11 cellular contexts compared by ENCODE assay signal in genomic region chr11:63882555-63883242, GRCh38. TPM values are rescaled to one million over a fixed set of nuclear protein-coding genes. Genes with fewer than 3 reads are reported as not detected.
DNase-seq lines count a peak whose midpoint lies in the region; ATAC-seq and TF ChIP-seq lines count a peak whose summit lies in the region.
"Had no signal": no experiment of that assay in that cellular context is flagged by ENCODE, and none has a peak within 500 bp of the region (broad histone marks: within the 10 kb centered on the region; RNA-seq: fewer than 3 reads in every experiment).

No MANE protein-coding gene starts in this region.

- H3K4ac ChIP-seq in mesendoderm (ENCODE audit: low read depth, low read length): no peak overlapping the region

- CTCF ChIA-PET in CD4-positive, alpha-beta memory T cell (lab: Charles Lee; ENCODE audit: partially characterized antibody): interaction anchor here (0.6 to 2.4 kb wide), 5 partner anchors 28 to 418 kb away, joined by 3 to 15 read pairs (median 3); partner anchors contain the start of genes CATSPERZ and MARK2

- H2AK5ac ChIP-seq in mesendoderm (ENCODE audit: low read length): no peak overlapping the region

- no peaks in the 10 kb centered on the region for H3K9me3 ChIP-seq in CD4-positive, alpha-beta memory T cell (ENCODE audit: control insufficient read depth in 1 of 2, low read length in 2 of 2)
- no peaks in the 10 kb centered on the region for H3K9me3 ChIP-seq in Loucy (ENCODE audit: insufficient read depth, low read depth, low read length)
- H3K9me3 ChIP-seq: MG63 had no signal

- H2BK120ac ChIP-seq in mesendoderm (ENCODE audit: low read depth, low read length): no peak overlapping the region

- no peaks in the 10 kb centered on the region for H3F3A ChIP-seq in Loucy (ENCODE audit: low read depth)

- no peak overlapping the region for H2BK5ac ChIP-seq in mesendoderm (ENCODE audit: low read length)

- H3K27ac Mint-ChIP-seq in CD4-positive, alpha-beta memory T cell: peak overlapping the region; percentile 47 to 94 (median 80)
- H3K27ac Mint-ChIP-seq in central memory CD8-positive, alpha-beta T cell (ENCODE audit: low read depth): no peak overlapping the region

- H3K4me2 ChIP-seq in Loucy (ENCODE audit: low read depth, low read length, poor library complexity, severe bottlenecking) (peak overlapping the region; percentile 2), mesendoderm (ENCODE audit: low read length) (no peak overlapping the region)

- TF ChIP-seq CTCF in Loucy (conservative IDR thresholded peaks at IDR 0.05; ENCODE audit: low read length): no peak

- peaks cover 42% of the 10 kb centered on the region for H4K20me1 ChIP-seq in Loucy (ENCODE audit: insufficient read depth, low read length, poor library complexity, severe bottlenecking)

- peaks cover 45 to 78% (median 66%) of the 10 kb centered on the region in 4 donors for H3K4me1 Mint-ChIP-seq in CD4-positive, alpha-beta memory T cell
- peaks cover 63% of the 10 kb centered on the region for H3K4me1 Mint-ChIP-seq in central memory CD8-positive, alpha-beta T cell

- no peak overlapping the region for H3K56ac ChIP-seq in mesendoderm (ENCODE audit: low read length)

- no peak overlapping the region for H4K8ac ChIP-seq in mesendoderm (ENCODE audit: low read depth, low read length)

- H3K9me2 ChIP-seq in Loucy (replicated peaks; ENCODE audit: low read depth, low read length): no peaks in the 10 kb centered on the region

- peaks cover 7% of the 10 kb centered on the region for H3K36me3 ChIP-seq in CD4-positive, alpha-beta memory T cell (ENCODE audit: insufficient read depth, low read length)
- H3K36me3 ChIP-seq in Loucy (ENCODE audit: insufficient read depth, low read length) (peaks cover 10% of the 10 kb centered on the region; the same call in 1 of the 2 replicates), mesendoderm (ENCODE audit: control insufficient read depth, insufficient read depth, low read length) (no peaks in the 10 kb centered on the region)

- no CpG with 5 or more reads among the region's 7 CpGs for WGBS in mesendoderm (ENCODE audit: extremely low coverage, insufficient coverage, low lambda C conversion rate)

- no peak overlapping the region for H2AFZ ChIP-seq in Loucy (ENCODE audit: low read length)

- DNase-seq in CD4-positive, alpha-beta memory T cell: peak in 2 of 5 donors; percentile 32 to 35
- no peak for DNase-seq in central memory CD8-positive, alpha-beta T cell (ENCODE audit: low spot score in 2 of 2)
- peak; percentile 96 for DNase-seq in mesendoderm
- no peak for DNase-seq in dedifferentiated amniotic fluid mesenchymal stem cell (ENCODE audit: extremely low spot score)
- DNase-seq: activated CD4-positive, CD25-positive, alpha-beta regulatory T cell treated with anti-CD3 and anti-CD28 coated beads, Interleukin-2, amount 50 U/mL, for 72 hours; MG63; stimulated activated CD4-positive, alpha-beta T cell treated with anti-CD3 and anti-CD28 coated beads, Interleukin-4, amount 100 ng/mL, for 1 hour had no signal

- H4K5ac ChIP-seq in mesendoderm (ENCODE audit: low read length): no peak overlapping the region

- peaks cover 68% of the 10 kb centered on the region for H3K4me1 ChIP-seq in CD4-positive, alpha-beta memory T cell (ENCODE audit: insufficient read depth, low read length)
- peaks cover 21% of the 10 kb centered on the region for H3K4me1 ChIP-seq in Loucy (ENCODE audit: insufficient read depth, low read length, poor library complexity, severe bottlenecking)
- peaks cover 19% of the 10 kb centered on the region for H3K4me1 ChIP-seq in mesendoderm (ENCODE audit: control insufficient read depth, low read depth, low read length)

- no peaks in the 10 kb centered on the region for H3K27me3 ChIP-seq in CD4-positive, alpha-beta memory T cell (ENCODE audit: insufficient read depth, low read length)
- H3K27me3 ChIP-seq in Loucy (ENCODE audit: insufficient read depth, low read length, poor library complexity, severe bottlenecking) (no peaks in the 10 kb centered on the region), mesendoderm (ENCODE audit: insufficient read depth, low read length, poor library complexity) (no peaks in the 10 kb centered on the region)
- H3K27me3 ChIP-seq: MG63 had no signal

- H3K4me3 Mint-ChIP-seq in CD4-positive, alpha-beta memory T cell: peak overlapping the region in 3 of 8 donors; percentile 26 to 33 (median 32)
- no peak overlapping the region for H3K4me3 Mint-ChIP-seq in central memory CD8-positive, alpha-beta T cell

- peaks cover 30% of the 10 kb centered on the region for H3K79me1 ChIP-seq in mesendoderm (ENCODE audit: low read length)

- H3K36me3 Mint-ChIP-seq in CD4-positive, alpha-beta memory T cell: peaks cover 0 to 5% of the 10 kb centered on the region in 2 donors
- peaks cover 5% of the 10 kb centered on the region for H3K36me3 Mint-ChIP-seq in central memory CD8-positive, alpha-beta T cell (ENCODE audit: insufficient read depth)

- no peak overlapping the region for H3K18ac ChIP-seq in mesendoderm (ENCODE audit: low read length)

- peak; percentile 40 for ATAC-seq in central memory CD8-positive, alpha-beta T cell (replicated peaks; ENCODE audit: extremely low read depth, poor library complexity, severe bottlenecking)
- ATAC-seq in HG03135 (IDR thresholded peaks at IDR 0.05; ENCODE audit: unreplicated experiment) (no peak), HG02840 (IDR thresholded peaks at IDR 0.05; ENCODE audit: low FRiP score, unreplicated experiment) (no peak), HG03097 (IDR thresholded peaks at IDR 0.05; ENCODE audit: low FRiP score, unreplicated experiment) (no peak)

- POLR2A ChIA-PET in CD4-positive, alpha-beta memory T cell (lab: Charles Lee; ENCODE audit: partially characterized antibody): interaction anchor here (0.8 to 1.2 kb wide), 3 partner anchors 10 to 44 kb away, joined by 3 to 5 read pairs (median 4); partner anchors contain the start of gene MARK2

- intact Hi-C loops in CD4-positive, alpha-beta memory T cell (cut with micrococcal nuclease): no loop called here

- no peaks in the 10 kb centered on the region for H3K9me3 Mint-ChIP-seq in CD4-positive, alpha-beta memory T cell
- H3K9me3 Mint-ChIP-seq in central memory CD8-positive, alpha-beta T cell: no peaks in the 10 kb centered on the region

- H3K4me3 ChIP-seq in CD4-positive, alpha-beta memory T cell (ENCODE audit: low read length in 2 of 2): no peak overlapping the region
- H3K4me3 ChIP-seq in Loucy (ENCODE audit: low read length, poor library complexity, severe bottlenecking): no peak overlapping the region
- H3K4me3 ChIP-seq in mesendoderm (ENCODE audit: low read length): no peak overlapping the region
- H3K4me3 ChIP-seq: MG63 had no signal

- H2BK15ac ChIP-seq in mesendoderm (replicated peaks; ENCODE audit: low read depth): no peak overlapping the region

- H3K23ac ChIP-seq in mesendoderm (ENCODE audit: low read length): no peak overlapping the region

- no peak overlapping the region for H3K9ac ChIP-seq in Loucy (ENCODE audit: low read depth, low read length, poor library complexity, severe bottlenecking)
- H3K9ac ChIP-seq in mesendoderm (ENCODE audit: low read length): peak overlapping the region; percentile 17

- H3K27me3 Mint-ChIP-seq in CD4-positive, alpha-beta memory T cell: no peaks in the 10 kb centered on the region
- H3K27me3 Mint-ChIP-seq in central memory CD8-positive, alpha-beta T cell: no peaks in the 10 kb centered on the region

- no peak overlapping the region for H3K27ac ChIP-seq in CD4-positive, alpha-beta memory T cell (ENCODE audit: low read depth, low read length)
- H3K27ac ChIP-seq in mesendoderm (ENCODE audit: low read depth, low read length): no peak overlapping the region

- peaks cover 85% of the 10 kb centered on the region for H3K79me2 ChIP-seq in Loucy (ENCODE audit: insufficient read depth, low read length)
- peaks cover 43% of the 10 kb centered on the region for H3K79me2 ChIP-seq in mesendoderm (ENCODE audit: control insufficient read depth, insufficient read depth, low read length)

RNA-seq across cellular contexts. Expression of gene RCOR2, which starts 34.3 kb away (rescaled TPM):
- total RNA-seq in CD4-positive, alpha-beta memory T cell: not detected
- not detected for polyA plus RNA-seq in CD4-positive, alpha-beta memory T cell
- polyA plus RNA-seq in mesendoderm (2013, experiment 1 of 2): 35.7 TPM
- polyA plus RNA-seq in mesendoderm (2013, experiment 2 of 2): 36.5 TPM

RNA-seq across cellular contexts. Expression of gene MARK2, which starts 43.8 kb away (rescaled TPM):
- total RNA-seq in CD4-positive, alpha-beta memory T cell: 10 to 100 TPM; 60.4 to 68.0 TPM
- polyA plus RNA-seq in CD4-positive, alpha-beta memory T cell: 10 to 100 TPM; 25.1 to 60.3 TPM
- polyA plus RNA-seq in mesendoderm (2013, experiment 1 of 2): 44.0 TPM
- 44.6 TPM for polyA plus RNA-seq in mesendoderm (2013, experiment 2 of 2)

RNA-seq across cellular contexts. Expression of gene NAA40, which starts 56.1 kb away (rescaled TPM):
- 10 to 100 TPM; 24.2 to 24.8 TPM for total RNA-seq in CD4-positive, alpha-beta memory T cell
- polyA plus RNA-seq in CD4-positive, alpha-beta memory T cell: 1 to 10 TPM; 6.1 to 9.9 TPM
- polyA plus RNA-seq in mesendoderm (2013, experiment 1 of 2): 20.3 TPM
- 19.6 TPM for polyA plus RNA-seq in mesendoderm (2013, experiment 2 of 2)
